19 cellular contexts compared by ENCODE assay signal in genomic region chr7:158908552-158908951, GRCh38.
"Had no signal": no experiment of that assay in that cellular context is flagged by ENCODE, and none has a peak within 500 bp of the region (broad histone marks: within the 10 kb centered on the region; RNA-seq: fewer than 3 reads in every experiment).

No MANE protein-coding gene starts in this region.

- H3K4me2 ChIP-seq: SK-N-SH had no signal

- H3K36me3 ChIP-seq: MG63 had no signal

- H3K4me3 ChIP-seq: MG63 had no signal

- H3K9me3 ChIP-seq: MG63, SK-N-SH had no signal

- H3K9me2 ChIP-seq: SK-N-SH had no signal

- H3K27me3 ChIP-seq: MG63 had no signal

- H3K9ac ChIP-seq: SK-N-SH had no signal

- DNase-seq: Karpas-422, KG1, MG63, NCI-H1092, NCI-H1105 treated with DMSO at 0.1 percent for 48 hours, NCI-H1417 treated with DMSO at 0.1 percent for 48 hours, NCI-H146, NCI-H1694 treated with DMSO at 0.1 percent for 48 hours, NCI-H1930, NCI-H2081, NCI-H2107, NCI-H2227 treated with DMSO at 0.1 percent for 48 hours, NCI-H524, NCI-H526 treated with DMSO at 0.1 percent for 48 hours, NCI-H748 treated with DMSO at 0.1 percent for 48 hours, Right ventricle myocardium superior, RPMI8226, SK-N-SH, SW 1271 had no signal
